ENCODE assay signal across 8 cellular contexts in the genomic region with DNA sequence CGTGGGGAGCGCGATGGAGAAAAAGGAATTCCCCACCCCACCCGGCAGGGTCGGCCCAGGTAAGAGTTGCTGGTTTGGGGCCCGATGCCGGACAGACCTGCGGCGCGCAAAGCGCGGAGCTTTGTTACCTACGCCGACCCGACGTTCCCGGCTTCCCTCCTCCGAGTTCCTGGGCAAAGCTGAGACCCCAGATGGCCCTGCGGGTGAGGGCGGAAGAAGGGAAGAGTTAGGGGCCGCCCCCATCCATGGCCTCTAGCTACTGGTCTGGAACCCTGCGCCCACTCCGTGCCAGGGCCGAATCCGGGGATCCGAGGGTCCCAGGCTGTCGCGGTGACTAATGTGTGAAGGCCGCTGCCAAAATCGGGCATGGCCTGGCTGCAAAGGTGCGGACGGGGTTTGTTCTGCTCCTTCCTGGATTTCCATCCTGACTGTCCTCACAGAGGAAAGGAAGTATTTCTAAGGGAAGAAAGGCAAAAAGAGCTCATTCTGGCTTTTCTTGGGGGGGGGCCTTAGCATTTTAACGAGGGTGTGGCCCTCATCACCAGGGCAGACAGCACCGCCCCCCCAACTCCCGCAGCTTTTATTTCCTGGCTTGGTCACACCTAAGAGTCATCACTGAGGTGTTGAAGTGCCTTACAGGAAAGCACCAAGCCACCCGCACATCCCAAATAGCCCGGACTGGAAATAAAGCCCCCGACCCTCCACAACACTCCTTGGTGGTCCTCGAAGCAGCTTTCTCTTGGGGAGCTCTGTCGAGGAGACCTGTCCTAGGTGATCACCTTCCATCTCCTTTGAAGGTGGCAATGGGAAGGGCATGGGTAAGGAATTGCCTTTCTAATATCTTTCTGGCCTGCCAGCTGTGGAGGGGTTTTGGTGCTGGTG. TPM values are rescaled to one million over a fixed set of nuclear protein-coding genes. Genes with fewer than 3 reads are reported as not detected.
DNase-seq lines count a peak whose midpoint lies in the region; ATAC-seq and TF ChIP-seq lines count a peak whose summit lies in the region.

No MANE protein-coding gene starts in this region.

- peaks cover 29% of the 10 kb centered on the region for H3K36me3 ChIP-seq in left ventricle myocardium inferior
- peaks cover 6 to 30% (median 7%) of the 10 kb centered on the region in 4 donors for H3K36me3 ChIP-seq in sigmoid colon

- 6 to 9% methylated on average over 40 of the region's 40 CpGs for WGBS in sigmoid colon, 2 donors

- no peak overlapping the region for H3K27ac ChIP-seq in left ventricle myocardium inferior (replicated peaks)
- no peak overlapping the region for H3K27ac ChIP-seq in sigmoid colon

- peaks cover 29% of the 10 kb centered on the region for H3K27me3 ChIP-seq in left ventricle myocardium inferior (ENCODE audit: low read depth)
- H3K27me3 ChIP-seq in sigmoid colon = peaks cover 13 to 28% (median 16%) of the 10 kb centered on the region in 3 donors

- ATAC-seq in GM21367 (IDR thresholded peaks at IDR 0.05; ENCODE audit: unreplicated experiment) (no peak), HG03432 (IDR thresholded peaks at IDR 0.05; ENCODE audit: unreplicated experiment) (no peak), HG02973 (IDR thresholded peaks at IDR 0.05; ENCODE audit: unreplicated experiment) (no peak)

- intact Hi-C loops in left ventricle myocardium inferior (cut with micrococcal nuclease) = no loop called here
- intact Hi-C loops in sigmoid colon (cut with DNase I) = no loop called here

- DNase-seq in AG08396 (ENCODE audit: low spot score) (peak; percentile 39), HT1080 (ENCODE audit: low read depth) (peak; percentile 44), left ventricle myocardium inferior (no peak), sigmoid colon (no peak)

- TF ChIP-seq EP300 in sigmoid colon (IDR thresholded peaks at IDR 0.05) = no peak

- peaks cover 15% of the 10 kb centered on the region for H3K4me1 ChIP-seq in left ventricle myocardium inferior
- H3K4me1 ChIP-seq in sigmoid colon = peaks cover 0 to 18% (median 16%) of the 10 kb centered on the region in 4 donors

- H3K4me3 ChIP-seq in WI38 (ENCODE audit: low read depth, low read length) (peak overlapping the region; percentile 93), left ventricle myocardium inferior (peak overlapping the region; percentile 69), sigmoid colon (peak overlapping the region; percentile 25 to 53 (median 48))

- TF ChIP-seq CTCF in WI38 (IDR thresholded peaks at IDR 0.05; ENCODE audit: low read depth, low read length) = no peak
- no peak for TF ChIP-seq CTCF in left ventricle myocardium inferior (IDR thresholded peaks at IDR 0.05; ENCODE audit: borderline replicate concordance)
- TF ChIP-seq CTCF in sigmoid colon (IDR thresholded peaks at IDR 0.05) = no peak

- H3K9me3 ChIP-seq in left ventricle myocardium inferior (replicated peaks) (no peaks in the 10 kb centered on the region), sigmoid colon (no peaks in the 10 kb centered on the region)

- no peak for TF ChIP-seq POLR2A in sigmoid colon (IDR thresholded peaks at IDR 0.05)

RNA-seq across cellular contexts. Expression of a gene that starts 1.1 kb away (rescaled TPM):
- 35.8 and 38.2 TPM in 2 replicates for total RNA-seq in HT1080 (2014; rRNA removed; shearing (Covaris generic))
- polyA plus RNA-seq in HT1080 (2015; cell fraction: cytosol; rRNA removed) = 24.3 and 24.8 TPM in 2 replicates
- polyA plus RNA-seq in HT1080 (2015; cell fraction: nucleus; rRNA removed) = 57.5 and 61.2 TPM in 2 replicates
- total RNA-seq in left ventricle myocardium inferior (2.6 TPM), sigmoid colon (1 to 10 TPM; 4.8 to 9.7 (median 7.7) TPM)
- 10 to 100 TPM in 1 of 3 donors, 1 to 10 TPM in 2; 1.2 to 15.6 (median 1.8) TPM for polyA plus RNA-seq in sigmoid colon

RNA-seq across cellular contexts. Expression of a gene that starts 17.7 kb away (rescaled TPM):
- 9.4 and 10.7 TPM in 2 replicates for total RNA-seq in HT1080 (2014; rRNA removed; shearing (Covaris generic))
- 6.9 and 7.4 TPM in 2 replicates for polyA plus RNA-seq in HT1080 (2015; cell fraction: cytosol; rRNA removed)
- polyA plus RNA-seq in HT1080 (2015; cell fraction: nucleus; rRNA removed) = 20.4 and 24.6 TPM in 2 replicates
- total RNA-seq in left ventricle myocardium inferior (36.1 TPM), sigmoid colon (10 to 100 TPM; 23.2 to 44.9 (median 34.6) TPM)
- polyA plus RNA-seq in sigmoid colon = 100 to 1,000 TPM in 1 of 3 donors, 10 to 100 TPM in 2; 58.4 to 116 (median 84.1) TPM

RNA-seq across cellular contexts. Expression of a gene that starts 17.9 kb away (rescaled TPM):
- total RNA-seq in HT1080 (2014; rRNA removed; shearing (Covaris generic)) = 32.5 and 54.0 TPM in 2 replicates
- 39.6 and 48.6 TPM in 2 replicates for polyA plus RNA-seq in HT1080 (2015; cell fraction: cytosol; rRNA removed)
- polyA plus RNA-seq in HT1080 (2015; cell fraction: nucleus; rRNA removed) = 49.7 and 49.8 TPM in 2 replicates
- total RNA-seq in left ventricle myocardium inferior (94.9 TPM), sigmoid colon (10 to 100 TPM; 14.1 to 25.7 (median 18.3) TPM)
- 10 to 100 TPM; 65.9 to 70.2 (median 68.5) TPM for polyA plus RNA-seq in sigmoid colon

RNA-seq across cellular contexts. Expression of a gene that starts 23.5 kb away (rescaled TPM):
- 19.4 and 19.6 TPM in 2 replicates for total RNA-seq in HT1080 (2014; rRNA removed; shearing (Covaris generic))
- polyA plus RNA-seq in HT1080 (2015; cell fraction: cytosol; rRNA removed) = 18.8 and 22.0 TPM in 2 replicates
- polyA plus RNA-seq in HT1080 (2015; cell fraction: nucleus; rRNA removed) = 114 and 121 TPM in 2 replicates
- total RNA-seq in left ventricle myocardium inferior (7.0 TPM), sigmoid colon (10 to 100 TPM; 10.3 to 14.4 (median 11.0) TPM)
- 1 to 10 TPM; 3.0 to 6.9 (median 3.2) TPM for polyA plus RNA-seq in sigmoid colon

RNA-seq across cellular contexts. Expression of a gene that starts 55.7 kb away (rescaled TPM):
- 134 and 137 TPM in 2 replicates for total RNA-seq in HT1080 (2014; rRNA removed; shearing (Covaris generic))
- 67.5 and 75.9 TPM in 2 replicates for polyA plus RNA-seq in HT1080 (2015; cell fraction: cytosol; rRNA removed)
- polyA plus RNA-seq in HT1080 (2015; cell fraction: nucleus; rRNA removed) = 40.6 and 44.1 TPM in 2 replicates
- total RNA-seq in left ventricle myocardium inferior = 24.8 TPM
- 10 to 100 TPM; 40.5 to 46.6 (median 43.3) TPM for total RNA-seq in sigmoid colon
- polyA plus RNA-seq in sigmoid colon = 10 to 100 TPM; 24.6 to 50.8 (median 27.3) TPM

Comparison
In these comparisons a context has a peak if more than half of its experiments do, and no peak if none do; other contexts are left out.
1. DNase-seq: peak in AG08396 (single experiment) and HT1080 (single experiment); none in left ventricle myocardium inferior (single experiment) and sigmoid colon (single experiment).
2. Peak in every context shown above with its lines, with median percentiles within 50 percentile points of each other: H3K4me3 ChIP-seq.